Comparison of ENCODE assay signal across 13 cellular contexts in the genomic region with DNA sequence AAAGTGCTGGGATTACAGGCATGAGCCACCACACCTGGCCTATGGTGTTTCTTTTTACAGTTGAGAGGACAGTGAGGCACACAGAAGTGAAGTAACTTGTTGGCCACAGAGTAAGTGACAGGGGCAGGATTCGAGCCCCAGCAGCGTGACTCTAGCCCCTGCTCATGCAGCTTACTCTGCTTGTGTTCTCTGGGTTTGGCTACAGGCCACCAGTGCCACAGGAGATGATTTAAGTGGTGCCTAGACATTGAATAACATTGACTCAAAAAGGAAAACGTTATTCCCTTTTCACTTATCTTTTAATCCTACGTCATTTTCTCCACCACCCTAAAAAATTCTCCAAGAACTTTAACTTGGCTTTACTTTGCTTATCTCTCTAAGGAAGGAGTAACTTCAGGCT.
DNase-seq lines count a peak whose midpoint lies in the region; ATAC-seq and TF ChIP-seq lines count a peak whose summit lies in the region.
"Had no signal": no experiment of that assay in that cellular context is flagged by ENCODE, and none has a peak within 500 bp of the region (broad histone marks: within the 10 kb centered on the region; RNA-seq: fewer than 3 reads in every experiment).

No MANE protein-coding gene starts in this region.

- H3K36me3 ChIP-seq in neural progenitor cell, result no peaks in the 10 kb centered on the region
- H3K36me3 ChIP-seq: tibial nerve had no signal

- no peak overlapping the region for H3K4me3 Mint-ChIP-seq in neural progenitor cell
- H3K4me3 Mint-ChIP-seq: activated naive CD8-positive, alpha-beta T cell treated with anti-CD3 and anti-CD28 coated beads for 36 hours had no signal

- no peaks in the 10 kb centered on the region for H4K20me1 ChIP-seq in neural progenitor cell (ENCODE audit: low read depth)

- H3K4me1 ChIP-seq in neural progenitor cell, result no peaks in the 10 kb centered on the region
- H3K4me1 ChIP-seq: parathyroid adenoma had no signal

- peaks cover 10% of the 10 kb centered on the region for H3K4me1 Mint-ChIP-seq in neural progenitor cell

- H3K36me3 Mint-ChIP-seq in neural progenitor cell, result no peaks in the 10 kb centered on the region
- H3K36me3 Mint-ChIP-seq: activated naive CD8-positive, alpha-beta T cell treated with anti-CD3 and anti-CD28 coated beads for 36 hours had no signal

- no peaks in the 10 kb centered on the region for H3F3A ChIP-seq in neural progenitor cell (ENCODE audit: low read depth)

- no peak overlapping the region for H3K4me3 ChIP-seq in neural progenitor cell
- H3K4me3 ChIP-seq: tibial nerve had no signal

- H3K9me3 Mint-ChIP-seq in neural progenitor cell, result no peaks in the 10 kb centered on the region
- H3K9me3 Mint-ChIP-seq: activated naive CD8-positive, alpha-beta T cell treated with anti-CD3 and anti-CD28 coated beads for 36 hours had no signal

- peak overlapping the region; percentile 48 for H3K27ac Mint-ChIP-seq in neural progenitor cell
- H3K27ac Mint-ChIP-seq: activated naive CD8-positive, alpha-beta T cell treated with anti-CD3 and anti-CD28 coated beads for 36 hours had no signal

- ATAC-seq in HG03196 (IDR thresholded peaks at IDR 0.05; ENCODE audit: unreplicated experiment), result no peak

- H3K79me2 ChIP-seq in neural progenitor cell (ENCODE audit: low read depth), result no peaks in the 10 kb centered on the region

- no peak overlapping the region for H2AFZ ChIP-seq in neural progenitor cell (replicated peaks)
- H2AFZ ChIP-seq: parathyroid adenoma had no signal

- no peak overlapping the region for H3K4me2 ChIP-seq in neural progenitor cell

- DNase-seq in EH (ENCODE audit: low read depth), result peak; percentile 79
- DNase-seq in RPMI7951 (ENCODE audit: low read depth), result peak; percentile 72
- DNase-seq in epithelial cell of prostate (ENCODE audit: low read depth, low spot score), result no peak
- DNase-seq in neural progenitor cell (ENCODE audit: low spot score), result no peak
- DNase-seq in cortex of kidney (lab: John Stamatoyannopoulos, UW), result no peak
- no peak for DNase-seq in GM10266 (ENCODE audit: extremely low spot score)
- DNase-seq in COLO829 (ENCODE audit: low spot score), result no peak
- DNase-seq: activated naive CD8-positive, alpha-beta T cell treated with anti-CD3 and anti-CD28 coated beads for 36 hours; DMS153; NCI-H446 treated with DMSO at 0.1 percent for 48 hours had no signal

- no peaks in the 10 kb centered on the region for H3K27me3 ChIP-seq in neural progenitor cell
- H3K27me3 ChIP-seq: tibial nerve had no signal

- TF ChIP-seq CTCF in neural progenitor cell (IDR thresholded peaks at IDR 0.05) (no peak), GM10266 (IDR thresholded peaks at IDR 0.05; ENCODE audit: control insufficient read depth, insufficient read depth, low read depth, missing control alignments) (no peak)

- H3K27me3 Mint-ChIP-seq in neural progenitor cell (ENCODE audit: insufficient read depth, low read depth), result no peaks in the 10 kb centered on the region
- H3K27me3 Mint-ChIP-seq: activated naive CD8-positive, alpha-beta T cell treated with anti-CD3 and anti-CD28 coated beads for 36 hours had no signal

- no peak overlapping the region for H3K9ac ChIP-seq in neural progenitor cell
- H3K9ac ChIP-seq: parathyroid adenoma had no signal

- no peaks in the 10 kb centered on the region for H3K9me3 ChIP-seq in neural progenitor cell (ENCODE audit: low read depth)
- H3K9me3 ChIP-seq: tibial nerve had no signal

- H3K27ac ChIP-seq in epithelial cell of prostate (peak overlapping the region; percentile 12), neural progenitor cell (no peak overlapping the region)
- H3K27ac ChIP-seq: parathyroid adenoma, tibial nerve had no signal

Comparison
In these comparisons a context has a peak if more than half of its experiments do, and no peak if none do; other contexts are left out.
1. DNase-seq: peak in EH (single experiment) and RPMI7951 (single experiment); none in epithelial cell of prostate (single experiment), neural progenitor cell (single experiment), cortex of kidney (single experiment), GM10266 (single experiment) and COLO829 (single experiment).